In the genomic region with DNA sequence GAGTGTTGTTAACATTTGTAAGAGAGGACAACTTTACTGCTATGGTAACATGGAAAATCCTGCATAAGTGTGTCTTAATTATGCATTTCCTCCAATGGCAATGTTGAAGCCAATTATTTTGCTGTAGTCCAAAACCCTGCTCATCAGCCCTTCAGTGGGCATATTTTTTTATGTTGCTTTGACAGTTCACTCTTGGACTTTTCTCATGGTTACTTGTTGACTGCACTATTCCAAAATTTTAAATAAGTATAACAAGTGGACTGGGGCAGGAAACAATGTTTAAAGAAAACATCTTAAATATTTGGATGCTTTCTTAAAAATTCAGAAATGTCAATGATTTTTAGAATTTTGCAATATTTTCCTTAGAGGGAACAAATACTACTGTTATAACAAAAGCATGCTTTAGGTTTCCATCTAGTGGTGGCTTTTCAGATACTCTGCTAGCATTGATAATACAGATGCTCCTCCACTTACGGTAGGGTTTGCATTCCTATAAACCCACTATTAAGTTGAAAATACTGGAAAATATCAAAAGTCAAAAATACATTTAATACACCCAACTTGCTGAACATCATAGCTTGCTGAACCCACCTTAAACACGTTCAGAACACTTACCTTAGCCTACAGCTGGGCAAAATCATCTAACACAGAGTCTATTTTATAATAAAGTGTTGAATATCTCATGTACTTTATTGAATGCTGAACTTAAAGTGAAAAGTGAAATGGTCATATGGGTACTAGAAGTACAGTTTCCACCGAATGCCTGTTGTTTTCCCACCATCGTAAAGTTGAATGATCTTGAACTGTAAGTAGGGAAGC, we compare ENCODE assay signal across 9 cellular contexts.
A peak's percentile ranks its signal among the peaks of the same experiment; 100 is the strongest.
DNase-seq lines count a peak whose midpoint lies in the region; ATAC-seq, FAIRE-seq and TF ChIP-seq lines count a peak whose summit lies in the region.
"Had no signal": no experiment of that assay in that cellular context is flagged by ENCODE, and none has a peak within 500 bp of the region (broad histone marks: within the 10 kb centered on the region; RNA-seq: fewer than 3 reads in every experiment).

No MANE protein-coding gene starts in this region.

- H3K27me3 Mint-ChIP-seq in activated T-helper 17 cell treated with anti-CD3 and anti-CD28 coated beads, Interleukin-2, amount 50 U/mL, for 72 hours = peaks cover under 1% of the 10 kb centered on the region
- peaks cover 3 to 20% of the 10 kb centered on the region in 2 donors for H3K27me3 Mint-ChIP-seq in natural killer cell treated with Interleukin-12 subunit alpha and Interleukin-12 subunit beta and Interleukin-15 and Interleukin-18, amount 100 ng/mL, for 72 hours

- DNase-seq in D721Med (ENCODE audit: insufficient read length, low spot score) (no peak), M059J (ENCODE audit: low read depth) (peak; percentile 70), adrenal gland (no peak), mesenteric fat pad (ENCODE audit: low spot score) (no peak)
- no peak for DNase-seq in natural killer cell treated with Interleukin-12 subunit alpha and Interleukin-12 subunit beta and Interleukin-15 and Interleukin-18, amount 100 ng/mL, for 72 hours (ENCODE audit: low spot score)
- DNase-seq: left cardiac atrium had no signal

- FAIRE-seq in D721Med (lab: Jason Lieb, UNC) (no peak), islet of Langerhans (lab: Jason Lieb, UNC) (peak; percentile 89)

- no peaks in the 10 kb centered on the region for H3K27me3 ChIP-seq in adrenal gland

- H3K4me1 Mint-ChIP-seq in activated T-helper 17 cell treated with anti-CD3 and anti-CD28 coated beads, Interleukin-2, amount 50 U/mL, for 72 hours = no peaks in the 10 kb centered on the region
- H3K4me1 Mint-ChIP-seq in natural killer cell treated with Interleukin-12 subunit alpha and Interleukin-12 subunit beta and Interleukin-15 and Interleukin-18, amount 100 ng/mL, for 72 hours (ENCODE audit: low read depth in 2 of 2) = no peaks in the 10 kb centered on the region

- peak; percentile 64 for ATAC-seq in GM21360 (IDR thresholded peaks at IDR 0.05; ENCODE audit: unreplicated experiment)
- no peak for ATAC-seq in activated T-helper 17 cell treated with anti-CD3 and anti-CD28 coated beads, Interleukin-2, amount 50 U/mL, for 72 hours (replicated peaks)
- no peak for ATAC-seq in natural killer cell treated with Interleukin-12 subunit alpha and Interleukin-12 subunit beta and Interleukin-15 and Interleukin-18, amount 100 ng/mL, for 72 hours

- H3K36me3 ChIP-seq in adrenal gland (replicated peaks in 1 of 2) = no peaks in the 10 kb centered on the region

- intact Hi-C loops in adrenal gland (cut with DNase I) = loop anchor here in 1 of 2 donors (10.0 kb wide), 1 partner anchor 243 kb away; a partner anchor contains a TSS

- H3K4me3 ChIP-seq in adrenal gland = no peak overlapping the region

- H3K4me3 Mint-ChIP-seq in activated T-helper 17 cell treated with anti-CD3 and anti-CD28 coated beads, Interleukin-2, amount 50 U/mL, for 72 hours = no peak overlapping the region
- no peak overlapping the region for H3K4me3 Mint-ChIP-seq in natural killer cell treated with Interleukin-12 subunit alpha and Interleukin-12 subunit beta and Interleukin-15 and Interleukin-18, amount 100 ng/mL, for 72 hours

- no peak overlapping the region for H3K27ac Mint-ChIP-seq in activated T-helper 17 cell treated with anti-CD3 and anti-CD28 coated beads, Interleukin-2, amount 50 U/mL, for 72 hours
- no peak overlapping the region for H3K27ac Mint-ChIP-seq in natural killer cell treated with Interleukin-12 subunit alpha and Interleukin-12 subunit beta and Interleukin-15 and Interleukin-18, amount 100 ng/mL, for 72 hours

- no peaks in the 10 kb centered on the region for H3K36me3 Mint-ChIP-seq in activated T-helper 17 cell treated with anti-CD3 and anti-CD28 coated beads, Interleukin-2, amount 50 U/mL, for 72 hours (ENCODE audit: low read depth)
- H3K36me3 Mint-ChIP-seq in natural killer cell treated with Interleukin-12 subunit alpha and Interleukin-12 subunit beta and Interleukin-15 and Interleukin-18, amount 100 ng/mL, for 72 hours = no peaks in the 10 kb centered on the region

- H3K9me3 ChIP-seq in adrenal gland (replicated peaks in 1 of 3) = peaks cover 0 to 4% (median 0%) of the 10 kb centered on the region in 3 donors

- TF ChIP-seq CTCF in D721Med (IDR thresholded peaks at IDR 0.05; ENCODE audit: insufficient read depth, missing control alignments) = peak; percentile 78
- TF ChIP-seq CTCF in adrenal gland (IDR thresholded peaks at IDR 0.05) = peak; percentile 35 to 60 (median 50)

- TF ChIP-seq POLR2A in adrenal gland (IDR thresholded peaks at IDR 0.05) = no peak

- no peaks in the 10 kb centered on the region for H3K4me1 ChIP-seq in adrenal gland (replicated peaks in 1 of 2)

- 16 to 27% (median 21%) methylated on average over 4 of the region's 4 CpGs for WGBS in adrenal gland, 4 donors

- no peaks in the 10 kb centered on the region for H3K9me3 Mint-ChIP-seq in activated T-helper 17 cell treated with anti-CD3 and anti-CD28 coated beads, Interleukin-2, amount 50 U/mL, for 72 hours
- H3K9me3 Mint-ChIP-seq in natural killer cell treated with Interleukin-12 subunit alpha and Interleukin-12 subunit beta and Interleukin-15 and Interleukin-18, amount 100 ng/mL, for 72 hours = no peaks in the 10 kb centered on the region

- no peak overlapping the region for H3K27ac ChIP-seq in adrenal gland
